ENCODE assay signal across 9 cellular contexts in the genomic region with DNA sequence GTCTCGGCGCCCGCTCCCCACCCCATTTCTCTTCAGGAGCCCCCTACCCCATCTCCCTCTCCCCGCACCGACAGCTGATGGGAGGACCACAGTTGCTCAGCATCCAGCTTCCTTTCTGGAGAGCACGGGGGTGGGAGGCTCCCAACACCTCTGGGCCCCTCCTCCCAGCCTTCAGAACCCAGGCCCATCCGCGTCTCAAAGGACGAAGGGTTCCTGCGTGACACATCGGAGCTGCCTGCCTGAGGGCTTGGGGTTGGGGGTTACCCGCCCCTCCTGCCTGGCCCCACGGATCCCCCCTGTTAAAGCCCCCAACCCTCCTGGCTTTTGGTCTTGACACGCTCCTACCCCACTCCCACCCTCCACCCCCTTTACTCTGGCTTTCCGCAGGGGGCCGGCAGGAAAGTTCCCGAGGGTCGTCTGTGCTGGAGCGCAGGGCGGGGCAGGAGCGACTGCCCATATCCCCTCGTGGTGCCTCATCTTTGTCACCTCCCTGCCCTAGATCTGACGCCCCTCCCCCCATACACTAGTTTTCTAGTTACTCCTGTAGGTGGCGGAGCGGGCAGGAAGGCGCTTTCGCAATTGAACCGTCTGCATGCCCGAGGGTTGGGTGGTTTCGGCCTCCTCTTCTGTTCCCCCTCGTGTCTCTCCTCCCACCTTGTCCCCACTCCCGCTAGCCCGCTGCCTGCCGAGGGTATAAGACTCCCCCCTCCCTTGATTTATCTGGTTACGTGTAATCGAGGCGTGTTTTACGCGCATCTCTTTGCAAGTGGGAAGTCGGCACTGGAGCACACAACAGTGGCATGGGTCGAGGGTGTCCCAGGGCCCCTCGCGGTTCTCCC. TPM values are rescaled to one million over a fixed set of nuclear protein-coding genes. Genes with fewer than 3 reads are reported as not detected.
DNase-seq lines count a peak whose midpoint lies in the region; ATAC-seq and TF ChIP-seq lines count a peak whose summit lies in the region.
"Had no signal": no experiment of that assay in that cellular context is flagged by ENCODE, and none has a peak within 500 bp of the region (broad histone marks: within the 10 kb centered on the region; RNA-seq: fewer than 3 reads in every experiment).

No MANE protein-coding gene starts in this region.

- in situ Hi-C loops in Panc1 (cut with HindIII; ENCODE audit: low pct_unique_long_range_greater_than_20kb, low sequenced_read_pairs): no loop called here

- CTCF ChIA-PET in HEK293T (lab: Yijun Ruan, JAX) (interaction anchor here (0.5 to 1.7 kb wide), 21 partner anchors 12 to 327 kb away, joined by 3 to 10 read pairs (median 3); a partner anchor contains a TSS), Panc1 (lab: Charles Lee) (interaction anchor here (0.6 to 0.9 kb wide), 6 partner anchors 13 to 208 kb away, joined by 3 to 12 read pairs (median 4); a partner anchor contains a TSS)

- H3K27ac Mint-ChIP-seq in CD4-positive, CD25-positive, alpha-beta regulatory T cell: peak overlapping the region; percentile 87 to 93 (median 92)
- H3K27ac Mint-ChIP-seq in naive B cell: peak overlapping the region; percentile 84 to 98 (median 96)

- ATAC-seq in CD4-positive, CD25-positive, alpha-beta regulatory T cell (ENCODE audit: low read depth in 2 of 2): peak; percentile 48 to 55
- ATAC-seq in Panc1: peak; percentile 65
- peak; percentile 58 to 62 for ATAC-seq in naive B cell (ENCODE audit: low read depth in 2 of 2)
- no peak for ATAC-seq in GM21528 (IDR thresholded peaks at IDR 0.05; ENCODE audit: low FRiP score, unreplicated experiment)

- POLR2A ChIA-PET in HEK293T (lab: Yijun Ruan, JAX): interaction anchor here (0.7 to 1.7 kb wide), 18 partner anchors 10 to 582 kb away, joined by 3 to 19 read pairs (median 4); a partner anchor contains a TSS
- POLR2A ChIA-PET in Panc1 (lab: Charles Lee): no interaction called here

- no TSS peak for BruUV-seq in Panc1 (replicated peaks; lab: Mats Ljungman, UMichigan)

- no peaks in the 10 kb centered on the region for H3K27me3 ChIP-seq in CD4-positive, CD25-positive, alpha-beta regulatory T cell (ENCODE audit: control insufficient read depth, insufficient read depth, low read length)
- H3K27me3 ChIP-seq in Panc1 (ENCODE audit: control insufficient read depth, insufficient read depth, low read length): no peaks in the 10 kb centered on the region

- peaks cover 0 to 1% (median 0%) of the 10 kb centered on the region in 7 donors for H3K9me3 Mint-ChIP-seq in CD4-positive, CD25-positive, alpha-beta regulatory T cell
- peaks cover 0 to 2% (median 0%) of the 10 kb centered on the region in 7 donors for H3K9me3 Mint-ChIP-seq in naive B cell

- no peaks in the 10 kb centered on the region for H3K9me3 ChIP-seq in CD4-positive, CD25-positive, alpha-beta regulatory T cell (ENCODE audit: control insufficient read depth in 2 of 2, low read length in 2 of 2)
- no peaks in the 10 kb centered on the region for H3K9me3 ChIP-seq in Panc1 (ENCODE audit: control insufficient read depth, insufficient read depth, low read depth, low read length)

- H3K27ac ChIP-seq in CD4-positive, CD25-positive, alpha-beta regulatory T cell (ENCODE audit: insufficient read depth, low read length, poor library complexity, severe bottlenecking): peak overlapping the region; percentile 71
- peak overlapping the region; percentile 69 for H3K27ac ChIP-seq in Panc1 (ENCODE audit: low read length)

- H3K4me1 Mint-ChIP-seq in CD4-positive, CD25-positive, alpha-beta regulatory T cell: peaks cover 5 to 43% (median 24%) of the 10 kb centered on the region in 4 donors
- H3K4me1 Mint-ChIP-seq in naive B cell: peaks cover 46 to 68% (median 66%) of the 10 kb centered on the region in 3 donors

- H3K36me3 Mint-ChIP-seq in CD4-positive, CD25-positive, alpha-beta regulatory T cell: peaks cover 5% of the 10 kb centered on the region
- H3K36me3 Mint-ChIP-seq in naive B cell: no peaks in the 10 kb centered on the region

- H3K4me3 ChIP-seq in CD4-positive, CD25-positive, alpha-beta regulatory T cell (ENCODE audit: low read depth, low read length): peak overlapping the region; percentile 44
- peak overlapping the region; percentile 67 to 85 for H3K4me3 ChIP-seq in Panc1 (ENCODE audit: low read depth in 2 of 2, low read length in 2 of 2)

- H3K4me1 ChIP-seq in CD4-positive, CD25-positive, alpha-beta regulatory T cell (ENCODE audit: control insufficient read depth, insufficient read depth, low read length, poor library complexity, severe bottlenecking): peaks cover 37% of the 10 kb centered on the region
- H3K4me1 ChIP-seq in Panc1 (ENCODE audit: control insufficient read depth, insufficient read depth, low read length): no peaks in the 10 kb centered on the region; the same call in 1 of the 2 replicates

- DNase-seq in CD4-positive, CD25-positive, alpha-beta regulatory T cell: peak; percentile 72 to 92 (median 84)
- DNase-seq in HEK293T (ENCODE audit: extremely low spot score) (peak; percentile 81), Panc1 (ENCODE audit: low read depth, low spot score) (no peak), activated T-helper 1 cell treated with Interleukin-2 at 50 U/mL for 16 hours (ENCODE audit: low read depth) (peak; percentile 62), fibroblast of gingiva (ENCODE audit: low read depth) (peak; percentile 67), naive B cell (peak; percentile 86)
- DNase-seq in stimulated activated CD8-positive, alpha-beta memory T cell treated with anti-CD3 and anti-CD28 coated beads, Interleukin-7, amount 100 ng/mL, for 4 hours (ENCODE audit: low read depth in 2 of 2): peak; percentile 70 to 80

- intact Hi-C loops in Panc1 (cut with micrococcal nuclease; ENCODE audit: unreplicated experiment): loop anchor here (5.0 kb wide), 1 partner anchor 114 kb away; no protein-coding TSS in a partner anchor

- no peak; the same call in 1 of the 2 replicates for TF ChIP-seq CTCF in Panc1 (IDR thresholded peaks at IDR 0.05)

- H3K36me3 ChIP-seq in CD4-positive, CD25-positive, alpha-beta regulatory T cell (ENCODE audit: control insufficient read depth, insufficient read depth, low read length): peaks cover 8% of the 10 kb centered on the region
- H3K36me3 ChIP-seq in Panc1 (ENCODE audit: control insufficient read depth, insufficient read depth, low read length): no peaks in the 10 kb centered on the region; the same call in 1 of the 2 replicates

- peaks cover 20% of the 10 kb centered on the region for H3K27me3 Mint-ChIP-seq in CD4-positive, CD25-positive, alpha-beta regulatory T cell
- peaks cover 5 to 12% (median 9%) of the 10 kb centered on the region in 3 donors for H3K27me3 Mint-ChIP-seq in naive B cell

- peak overlapping the region; percentile 88 to 95 (median 93) for H3K4me3 Mint-ChIP-seq in CD4-positive, CD25-positive, alpha-beta regulatory T cell
- H3K4me3 Mint-ChIP-seq in naive B cell: peak overlapping the region; percentile 82 to 98 (median 95)

TF ChIP-seq in HEK293T, 16 proteins besides CTCF, POLR2A, EP300 and RAD21:
- TF ChIP-seq L3MBTL2 (conservative IDR thresholded peaks at IDR 0.05) (peak; percentile 31; the same call in 1 of the 2 replicates), BHLHE40 (IDR thresholded peaks at IDR 0.05; ENCODE audit: borderline replicate concordance) (no peak)

RNA-seq across cellular contexts. Expression of a gene that starts 0.9 kb away (rescaled TPM):
- total RNA-seq in CD4-positive, CD25-positive, alpha-beta regulatory T cell: 63.9 TPM
- polyA plus RNA-seq in CD4-positive, CD25-positive, alpha-beta regulatory T cell: 100 to 1,000 TPM; 142 to 229 (median 192) TPM
- total RNA-seq in Panc1 (2021; ENCODE audit: unreplicated experiment): 101 TPM
- polyA plus RNA-seq in Panc1 (2012; ENCODE audit: insufficient read length): 206 TPM
- 100 to 1,000 TPM; 171 to 260 (median 224) TPM for polyA plus RNA-seq in naive B cell (ENCODE audit: low read depth in 6 of 6)

RNA-seq across cellular contexts. Expression of a gene that starts 4.7 kb away (rescaled TPM):
- total RNA-seq in CD4-positive, CD25-positive, alpha-beta regulatory T cell: 0.59 TPM
- polyA plus RNA-seq in CD4-positive, CD25-positive, alpha-beta regulatory T cell: not detected
- not detected for total RNA-seq in Panc1 (2021; ENCODE audit: unreplicated experiment)
- polyA plus RNA-seq in Panc1 (2012; ENCODE audit: insufficient read length): not detected
- under 1 TPM in 2 of 6 donors, not detected in 4; 0.39 to 0.58 TPM for polyA plus RNA-seq in naive B cell (ENCODE audit: low read depth in 6 of 6)
- total RNA-seq: activated CD8-positive, alpha-beta memory T cell treated with anti-CD3 and anti-CD28 coated beads for 36 hours had no signal

RNA-seq across cellular contexts. Expression of a gene that starts 12.7 kb away (rescaled TPM):
- not detected for total RNA-seq in CD4-positive, CD25-positive, alpha-beta regulatory T cell
- polyA plus RNA-seq in CD4-positive, CD25-positive, alpha-beta regulatory T cell: not detected
- total RNA-seq in Panc1 (2021; ENCODE audit: unreplicated experiment): not detected
- polyA plus RNA-seq in Panc1 (2012; ENCODE audit: insufficient read length): not detected
- not detected for polyA plus RNA-seq in naive B cell (ENCODE audit: low read depth in 6 of 6)
- total RNA-seq: activated CD8-positive, alpha-beta memory T cell treated with anti-CD3 and anti-CD28 coated beads for 36 hours had no signal

RNA-seq across cellular contexts. Expression of a gene that starts 20.4 kb away (rescaled TPM):
- not detected for total RNA-seq in CD4-positive, CD25-positive, alpha-beta regulatory T cell
- 1 to 10 TPM in 1 of 4 donors, under 1 TPM in 2, not detected in 1; 0.34 to 4.5 (median 0.48) TPM for polyA plus RNA-seq in CD4-positive, CD25-positive, alpha-beta regulatory T cell
- 0.15 TPM for total RNA-seq in Panc1 (2021; ENCODE audit: unreplicated experiment)
- polyA plus RNA-seq in Panc1 (2012; ENCODE audit: insufficient read length): 0.13 TPM
- 100 to 1,000 TPM; 613 to 938 (median 691) TPM for polyA plus RNA-seq in naive B cell (ENCODE audit: low read depth in 6 of 6)

RNA-seq across cellular contexts. Expression of a gene that starts 44.6 kb away (rescaled TPM):
- total RNA-seq in CD4-positive, CD25-positive, alpha-beta regulatory T cell: 253 TPM
- polyA plus RNA-seq in CD4-positive, CD25-positive, alpha-beta regulatory T cell: 100 to 1,000 TPM in 1 of 4 donors, 10 to 100 TPM in 3; 57.5 to 105 (median 86.7) TPM
- total RNA-seq in Panc1 (2021; ENCODE audit: unreplicated experiment): 102 TPM
- 143 TPM for polyA plus RNA-seq in Panc1 (2012; ENCODE audit: insufficient read length)
- 10 to 100 TPM; 71.0 to 86.2 (median 79.5) TPM for polyA plus RNA-seq in naive B cell (ENCODE audit: low read depth in 6 of 6)
